ENCODE assay signal across 15 cellular contexts in genomic region chr11:37468344-37468743, GRCh38.
DNase-seq lines count a peak whose midpoint lies in the region; ATAC-seq, FAIRE-seq and TF ChIP-seq lines count a peak whose summit lies in the region.
"Had no signal": no experiment of that assay in that cellular context is flagged by ENCODE, and none has a peak within 500 bp of the region (broad histone marks: within the 10 kb centered on the region; RNA-seq: fewer than 3 reads in every experiment).

No MANE protein-coding gene starts in this region.

- H4K91ac ChIP-seq in IMR-90 (ENCODE audit: insufficient read depth, low read depth, low read length) = no peak overlapping the region

- no peak overlapping the region for H3K56ac ChIP-seq in IMR-90 (ENCODE audit: extremely low read depth, insufficient read depth, low read length)

- ATAC-seq in IMR-90 (ENCODE audit: low read depth) (no peak), HepG2 (no peak), GM21529 (IDR thresholded peaks at IDR 0.05; ENCODE audit: unreplicated experiment) (no peak)
- ATAC-seq: CD8-positive, alpha-beta T cell had no signal

- H3K9me1 ChIP-seq in IMR-90 (ENCODE audit: insufficient read depth, low read length) = no peaks in the 10 kb centered on the region

- CTCF ChIA-PET in IMR-90 (lab: Yijun Ruan, JAX) = no interaction called here
- CTCF ChIA-PET in HepG2 (lab: Yijun Ruan, JAX; ENCODE audit: low intra/inter-chr PET ratio, low total read pairs) = no interaction called here

- no peak for FAIRE-seq in HepG2 (lab: Jason Lieb, UNC)
- FAIRE-seq: G401.6, GM12891 had no signal

- H3K18ac ChIP-seq in IMR-90 (ENCODE audit: low read depth, low read length) = no peak overlapping the region

- H3K36me3 ChIP-seq in IMR-90 (ENCODE audit: control insufficient read depth, insufficient read depth, low read length) (no peaks in the 10 kb centered on the region), HepG2 (replicated peaks in 1 of 2; ENCODE audit: control insufficient read depth in 1 of 2, insufficient read depth in 2 of 2, low read length in 2 of 2) (no peaks in the 10 kb centered on the region), thyroid gland (no peaks in the 10 kb centered on the region), ovary (no peaks in the 10 kb centered on the region)
- H3K36me3 ChIP-seq: BLaER1 treated with 17β-estradiol and CSF1 and Interleukin-3, amounts not matched to agents 10 nM and 100 nM; HAP-1 had no signal

- no peak overlapping the region for H2BK5ac ChIP-seq in IMR-90 (ENCODE audit: low read depth, low read length, poor library complexity, severe bottlenecking)

- H3K4me1 ChIP-seq in IMR-90 (ENCODE audit: control insufficient read depth, insufficient read depth, low read length) = no peaks in the 10 kb centered on the region
- no peaks in the 10 kb centered on the region for H3K4me1 ChIP-seq in HepG2 (ENCODE audit: insufficient read depth, low read length)
- H3K4me1 ChIP-seq in thyroid gland = no peaks in the 10 kb centered on the region
- no peaks in the 10 kb centered on the region for H3K4me1 ChIP-seq in ovary (ENCODE audit: insufficient read depth)
- H3K4me1 ChIP-seq: BLaER1 treated with 17β-estradiol and CSF1 and Interleukin-3, amounts not matched to agents 10 nM and 100 nM; HAP-1 had no signal

- no peak overlapping the region for H2AK9ac ChIP-seq in IMR-90 (replicated peaks; ENCODE audit: low read depth, low read length, poor library complexity)

- no peak for TF ChIP-seq EP300 in HepG2 (IDR thresholded peaks at IDR 0.05; ENCODE audit: low read depth in 2 of 2, low read length in 2 of 2)
- TF ChIP-seq EP300 in HepG2 (CRISPR knock-in tag; IDR thresholded peaks at IDR 0.05; ENCODE audit: borderline replicate concordance) = no peak
- no peak for TF ChIP-seq EP300 in ovary (IDR thresholded peaks at IDR 0.05)

- H3K23ac ChIP-seq in IMR-90 (ENCODE audit: low read depth, low read length) = no peak overlapping the region

- dilution Hi-C loops in IMR-90 (cut with HindIII; ENCODE audit: low sequenced_read_pairs, unreplicated experiment) = no loop called here

- no peak overlapping the region for H4K8ac ChIP-seq in IMR-90 (ENCODE audit: low read depth in 2 of 2, low read length in 2 of 2)

- no TSS peak for BruUV-seq in IMR-90 (replicated peaks; lab: Mats Ljungman, UMichigan)
- no TSS peak for BruUV-seq in HepG2 (replicated peaks; lab: Mats Ljungman, UMichigan)

- POLR2A ChIA-PET in IMR-90 (lab: Charles Lee; ENCODE audit: unreplicated experiment) (no interaction called here), HepG2 (lab: Yijun Ruan, JAX) (no interaction called here)

- H3K14ac ChIP-seq in IMR-90 (replicated peaks; ENCODE audit: low read depth, low read length) = no peak overlapping the region

- no peaks in the 10 kb centered on the region for H3K9me3 ChIP-seq in IMR-90 (ENCODE audit: control insufficient read depth, insufficient read depth, low read length)
- peaks cover 51% of the 10 kb centered on the region for H3K9me3 ChIP-seq in HepG2 (ENCODE audit: low read length)
- no peaks in the 10 kb centered on the region for H3K9me3 ChIP-seq in thyroid gland
- H3K9me3 ChIP-seq in ovary = no peaks in the 10 kb centered on the region
- H3K9me3 ChIP-seq: BLaER1 treated with 17β-estradiol and CSF1 and Interleukin-3, amounts not matched to agents 10 nM and 100 nM; HAP-1 had no signal

- no peak for TF ChIP-seq RAD21 in IMR-90 (IDR thresholded peaks at IDR 0.05; ENCODE audit: low read length)
- no peak for TF ChIP-seq RAD21 in HepG2 (CRISPR knock-in tag; IDR thresholded peaks at IDR 0.05)

- TF ChIP-seq CTCF in IMR-90 (conservative IDR thresholded peaks at IDR 0.05; ENCODE audit: low read depth, low read length) (no peak), choroid plexus epithelial cell (conservative IDR thresholded peaks at IDR 0.05; ENCODE audit: low read depth, low read length) (no peak), HepG2 (CRISPR knock-in tag; IDR thresholded peaks at IDR 0.05) (no peak), thyroid gland (IDR thresholded peaks at IDR 0.05) (no peak), ovary (IDR thresholded peaks at IDR 0.05) (no peak)

- H3K4me3 ChIP-seq in IMR-90 (ENCODE audit: insufficient read depth, low read depth, low read length) (no peak overlapping the region), choroid plexus epithelial cell (ENCODE audit: low read depth, low read length) (no peak overlapping the region), HepG2 (replicated peaks in 1 of 3; ENCODE audit: insufficient read depth in 1 of 3, low read depth in 2 of 3, low read length in 3 of 3) (no peak overlapping the region), thyroid gland (replicated peaks in 1 of 3) (no peak overlapping the region), ovary (no peak overlapping the region)
- H3K4me3 ChIP-seq: BLaER1 treated with 17β-estradiol and CSF1 and Interleukin-3, amounts not matched to agents 10 nM and 100 nM; HAP-1 had no signal

- H4K20me1 ChIP-seq in IMR-90 (ENCODE audit: insufficient read depth, low read length) (no peaks in the 10 kb centered on the region), HepG2 (ENCODE audit: insufficient read depth, low read length) (no peaks in the 10 kb centered on the region)
- H4K20me1 ChIP-seq: BLaER1 treated with 17β-estradiol and CSF1 and Interleukin-3, amounts not matched to agents 10 nM and 100 nM had no signal

- H3K27me3 ChIP-seq in IMR-90 (ENCODE audit: control insufficient read depth, insufficient read depth, low read length) (no peaks in the 10 kb centered on the region), HepG2 (ENCODE audit: control insufficient read depth in 1 of 2, insufficient read depth in 2 of 2, low read length in 2 of 2) (no peaks in the 10 kb centered on the region), thyroid gland (no peaks in the 10 kb centered on the region), ovary (no peaks in the 10 kb centered on the region)
- H3K27me3 ChIP-seq: BLaER1 treated with 17β-estradiol and CSF1 and Interleukin-3, amounts not matched to agents 10 nM and 100 nM had no signal

- H3K27ac ChIP-seq in IMR-90 (ENCODE audit: insufficient read depth, low read length) (no peak overlapping the region), HepG2 (ENCODE audit: extremely low read length, insufficient read depth, low read length) (no peak overlapping the region), thyroid gland (no peak overlapping the region), substantia nigra (ENCODE audit: low read depth, low read length, poor library complexity, severe bottlenecking) (no peak overlapping the region), ovary (no peak overlapping the region)
- H3K27ac ChIP-seq: BLaER1 treated with 17β-estradiol and CSF1 and Interleukin-3, amounts not matched to agents 10 nM and 100 nM had no signal

- no peak overlapping the region for H2BK15ac ChIP-seq in IMR-90 (ENCODE audit: low read depth, low read length)

- no peak overlapping the region for H4K5ac ChIP-seq in IMR-90 (ENCODE audit: low read depth, low read length)

- H2BK20ac ChIP-seq in IMR-90 (ENCODE audit: low read depth, low read length) = no peak overlapping the region

- H3K4ac ChIP-seq in IMR-90 (ENCODE audit: low read depth, low read length) = no peak overlapping the region

- intact Hi-C loops in IMR-90 (cut with micrococcal nuclease) (no loop called here), HepG2 (cut with micrococcal nuclease; ENCODE audit: unreplicated experiment) (no loop called here), thyroid gland (cut with DNase I) (no loop called here), ovary (cut with DNase I) (no loop called here)

- no peaks in the 10 kb centered on the region for H3K79me2 ChIP-seq in HepG2 (ENCODE audit: insufficient read depth, low read length)

- H3K4me2 ChIP-seq in IMR-90 (ENCODE audit: low read depth, low read length) = no peak overlapping the region
- no peak overlapping the region for H3K4me2 ChIP-seq in HepG2 (ENCODE audit: low read depth, low read length)
- H3K4me2 ChIP-seq: BLaER1 treated with 17β-estradiol and CSF1 and Interleukin-3, amounts not matched to agents 10 nM and 100 nM had no signal

- in situ Hi-C loops in IMR-90 (cut with MboI; ENCODE audit: low sequenced_read_pairs) (no loop called here), HepG2 (cut with HindIII; ENCODE audit: extremely low pct_ligation_motif_present, low pct_unique_long_range_greater_than_20kb) (no loop called here)

- TF ChIP-seq POLR2A in IMR-90 (IDR thresholded peaks at IDR 0.05; ENCODE audit: low read depth, low read length) = no peak
- no peak for TF ChIP-seq POLR2A in HepG2 (IDR thresholded peaks at IDR 0.05; ENCODE audit: insufficient read depth in 1 of 2, low read depth in 2 of 2, low read length in 2 of 2)
- no peak for TF ChIP-seq POLR2A in thyroid gland (IDR thresholded peaks at IDR 0.05)
- TF ChIP-seq POLR2A in ovary (IDR thresholded peaks at IDR 0.05) = no peak

- DNase-seq in IMR-90 (no peak), choroid plexus epithelial cell (ENCODE audit: low read depth) (peak; percentile 7), HepG2 (ENCODE audit: low spot score) (no peak), thyroid gland (no peak), substantia nigra (lab: John Stamatoyannopoulos, UW) (no peak), ovary (no peak)
- DNase-seq: CD8-positive, alpha-beta T cell; DMS 273 treated with DMSO at 0.1 percent for 48 hours; DMS53; KG1 had no signal

- H3K9ac ChIP-seq in IMR-90 (ENCODE audit: low read depth, low read length) (no peak overlapping the region), HepG2 (ENCODE audit: insufficient read depth, low read depth, low read length) (no peak overlapping the region)
- H3K9ac ChIP-seq: BLaER1 treated with 17β-estradiol and CSF1 and Interleukin-3, amounts not matched to agents 10 nM and 100 nM had no signal

- no peaks in the 10 kb centered on the region for H3K79me1 ChIP-seq in IMR-90 (ENCODE audit: low read depth in 1 of 2, low read length in 2 of 2)

- no peak overlapping the region for H2BK120ac ChIP-seq in IMR-90 (ENCODE audit: low read depth, low read length)

- H2AK5ac ChIP-seq in IMR-90 (ENCODE audit: low read depth, low read length) = no peak overlapping the region

- WGBS in IMR-90 (ENCODE audit: extremely low coverage in 2 of 2, insufficient read length in 1 of 2), 2 experiments = no CpG with 5 or more reads among the region's 4 CpGs
- 4% methylated on average over 4 of the region's 4 CpGs for WGBS in HepG2 (ENCODE audit: low lambda C conversion rate)
- WGBS in thyroid gland, 2 donors = 83 to 95% methylated on average over 4 of the region's 4 CpGs
- WGBS in ovary, 3 donors = 88 to 91% (median 89%) methylated on average over 4 of the region's 4 CpGs

- no peak overlapping the region for H2AFZ ChIP-seq in IMR-90 (replicated peaks; ENCODE audit: low read length, poor library complexity)
- no peak overlapping the region for H2AFZ ChIP-seq in HepG2 (ENCODE audit: low read length)

TF ChIP-seq in IMR-90, 13 proteins besides CTCF, POLR2A, EP300 and RAD21:
- TF ChIP-seq CEBPB (IDR thresholded peaks at IDR 0.05; ENCODE audit: low read depth, low read length) (peak; percentile 75), BHLHE40 (IDR thresholded peaks at IDR 0.05; ENCODE audit: low read depth, low read length) (no peak)
TF ChIP-seq in IMR-90: peak in this region for 1.

TF ChIP-seq in HepG2, 621 proteins besides CTCF, POLR2A, EP300 and RAD21 (continues in another document):
- peak; percentile 61; the same call in 1 of the 2 replicates for TF ChIP-seq CEBPB (IDR thresholded peaks at IDR 0.05; ENCODE audit: borderline replicate concordance, low read depth, low read length)
